In the genomic region with DNA sequence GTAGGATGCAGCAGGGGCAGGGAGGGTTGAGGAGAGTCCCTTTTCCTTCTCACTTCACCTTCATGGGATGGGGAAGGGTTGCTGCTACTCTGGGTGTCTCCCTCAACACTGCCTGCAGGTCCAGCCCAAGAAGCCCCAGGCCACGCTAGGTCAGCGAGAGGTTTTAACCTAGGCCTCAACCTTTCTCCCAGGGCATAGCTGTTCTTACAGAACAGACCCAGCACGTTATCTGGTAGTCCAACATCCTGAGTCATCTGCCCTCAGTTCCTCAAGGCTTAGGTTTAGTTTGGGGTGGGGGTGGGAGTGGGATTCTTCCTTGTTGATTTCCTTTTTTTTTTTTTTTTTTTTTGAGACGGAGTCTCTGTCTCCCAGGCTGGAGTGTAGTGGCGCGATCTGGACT, we compare ENCODE assay signal across 23 cellular contexts. TPM values are rescaled to one million over a fixed set of nuclear protein-coding genes. Genes with fewer than 3 reads are reported as not detected.
A peak's percentile ranks its signal among the peaks of the same experiment; 100 is the strongest.
DNase-seq lines count a peak whose midpoint lies in the region; ATAC-seq and TF ChIP-seq lines count a peak whose summit lies in the region.
"Had no signal": no experiment of that assay in that cellular context is flagged by ENCODE, and none has a peak within 500 bp of the region (broad histone marks: within the 10 kb centered on the region; RNA-seq: fewer than 3 reads in every experiment).

No MANE protein-coding gene starts in this region.

- H3K4me1 ChIP-seq in naive thymus-derived CD4-positive, alpha-beta T cell (ENCODE audit: control insufficient read depth in 2 of 2, insufficient read depth in 2 of 2, low read length in 2 of 2) = peaks cover 12 to 15% of the 10 kb centered on the region in 2 donors

- peak overlapping the region; percentile 39 for H3K27ac Mint-ChIP-seq in CD4-positive, alpha-beta T cell
- peak overlapping the region; percentile 91 for H3K27ac Mint-ChIP-seq in central memory CD8-positive, alpha-beta T cell (ENCODE audit: low read depth)
- H3K27ac Mint-ChIP-seq in naive thymus-derived CD4-positive, alpha-beta T cell = peak overlapping the region in 6 of 9 donors; percentile 39 to 89 (median 58)
- H3K27ac Mint-ChIP-seq: activated naive CD8-positive, alpha-beta T cell treated with anti-CD3 and anti-CD28 coated beads, Interleukin-2, amount 10 ng/mL, durations not matched to agents 7 days and 5 days had no signal

- ATAC-seq in CD4-positive, alpha-beta T cell (ENCODE audit: poor library complexity) = no peak
- ATAC-seq in central memory CD8-positive, alpha-beta T cell (replicated peaks; ENCODE audit: extremely low read depth, poor library complexity, severe bottlenecking) = no peak
- ATAC-seq in naive thymus-derived CD4-positive, alpha-beta T cell = no peak
- ATAC-seq in HG03108 (IDR thresholded peaks at IDR 0.05; ENCODE audit: unreplicated experiment) (no peak), GM18873 (IDR thresholded peaks at IDR 0.05; ENCODE audit: low FRiP score, unreplicated experiment) (no peak)
- ATAC-seq: activated CD8-positive, alpha-beta memory T cell treated with anti-CD3 and anti-CD28 coated beads, Interleukin-2, amount 10 ng/mL, durations not matched to agents 7 days and 5 days; esophagus mucosa; foreskin keratinocyte; heart right ventricle; left lung; Panc1 had no signal

- intact Hi-C loops in CD4-positive, alpha-beta T cell (cut with DNase I, micrococcal nuclease) = no loop called here
- intact Hi-C loops in naive thymus-derived CD4-positive, alpha-beta T cell (cut with micrococcal nuclease) = no loop called here

- no peaks in the 10 kb centered on the region for H3K27me3 Mint-ChIP-seq in CD4-positive, alpha-beta T cell
- H3K27me3 Mint-ChIP-seq in central memory CD8-positive, alpha-beta T cell = no peaks in the 10 kb centered on the region
- H3K27me3 Mint-ChIP-seq in naive thymus-derived CD4-positive, alpha-beta T cell = no peaks in the 10 kb centered on the region
- H3K27me3 Mint-ChIP-seq: activated CD8-positive, alpha-beta memory T cell treated with anti-CD3 and anti-CD28 coated beads, Interleukin-2, amount 10 ng/mL, durations not matched to agents 7 days and 5 days; activated naive CD8-positive, alpha-beta T cell treated with anti-CD3 and anti-CD28 coated beads, Interleukin-2, amount 10 ng/mL, durations not matched to agents 7 days and 5 days had no signal

- no peak for TF ChIP-seq CTCF in CD4-positive, alpha-beta T cell (IDR thresholded peaks at IDR 0.05)
- TF ChIP-seq CTCF in GM10266 (IDR thresholded peaks at IDR 0.05; ENCODE audit: control insufficient read depth, insufficient read depth, low read depth, missing control alignments) = no peak

- H3K4me3 ChIP-seq in H7 (ENCODE audit: insufficient read depth, low read depth, low read length) = no peak overlapping the region
- no peak overlapping the region for H3K4me3 ChIP-seq in naive thymus-derived CD4-positive, alpha-beta T cell (ENCODE audit: low read length)
- H3K4me3 ChIP-seq: heart right ventricle, left lung, testis had no signal

- no peaks in the 10 kb centered on the region for H3K9me3 Mint-ChIP-seq in CD4-positive, alpha-beta T cell
- H3K9me3 Mint-ChIP-seq in central memory CD8-positive, alpha-beta T cell = no peaks in the 10 kb centered on the region
- no peaks in the 10 kb centered on the region for H3K9me3 Mint-ChIP-seq in naive thymus-derived CD4-positive, alpha-beta T cell
- H3K9me3 Mint-ChIP-seq: activated naive CD8-positive, alpha-beta T cell treated with anti-CD3 and anti-CD28 coated beads, Interleukin-2, amount 10 ng/mL, durations not matched to agents 7 days and 5 days; CD14-positive monocyte; nephron had no signal

- H3K9me3 ChIP-seq in CD4-positive, alpha-beta T cell (ENCODE audit: control insufficient read depth, low read length) = no peaks in the 10 kb centered on the region
- no peaks in the 10 kb centered on the region for H3K9me3 ChIP-seq in naive thymus-derived CD4-positive, alpha-beta T cell (ENCODE audit: control insufficient read depth in 2 of 3, low read length in 3 of 3)
- H3K9me3 ChIP-seq: heart right ventricle, left lung, testis had no signal

- POLR2A ChIA-PET in CD4-positive, alpha-beta T cell (lab: Charles Lee) = interaction anchor here (0.6 to 1.8 kb wide), 4 partner anchors 16 to 44 kb away, joined by 3 to 13 read pairs (median 4); partner anchors contain the start of genes DLK2 and TJAP1
- POLR2A ChIA-PET in naive thymus-derived CD4-positive, alpha-beta T cell (lab: Charles Lee) = interaction anchor here (0.6 to 1.6 kb wide), 5 partner anchors 17 to 159 kb away, joined by 3 to 8 read pairs (median 3); partner anchors contain the start of genes ABCC10 and DLK2

- no peak overlapping the region for H3K27ac ChIP-seq in CD4-positive, alpha-beta T cell (ENCODE audit: low read depth, low read length)
- peak overlapping the region; percentile 3 for H3K27ac ChIP-seq in naive thymus-derived CD4-positive, alpha-beta T cell (ENCODE audit: low read depth, low read length)
- H3K27ac ChIP-seq: foreskin keratinocyte, left lung, testis had no signal

- H3K36me3 ChIP-seq in H7 (replicated peaks; ENCODE audit: control insufficient read depth, insufficient read depth, low read length) = peaks cover 13% of the 10 kb centered on the region
- peaks cover 0 to 39% (median 4%) of the 10 kb centered on the region in 3 experiments for H3K36me3 ChIP-seq in naive thymus-derived CD4-positive, alpha-beta T cell (ENCODE audit: control insufficient read depth in 2 of 3, insufficient read depth in 3 of 3, low read length in 3 of 3)

- H3K4me3 Mint-ChIP-seq in CD4-positive, alpha-beta T cell = no peak overlapping the region
- H3K4me3 Mint-ChIP-seq in central memory CD8-positive, alpha-beta T cell = no peak overlapping the region
- H3K4me3 Mint-ChIP-seq in naive thymus-derived CD4-positive, alpha-beta T cell = peak overlapping the region in 5 of 10 donors; percentile 17 to 47 (median 22)
- H3K4me3 Mint-ChIP-seq: activated CD8-positive, alpha-beta memory T cell treated with anti-CD3 and anti-CD28 coated beads, Interleukin-2, amount 10 ng/mL, durations not matched to agents 7 days and 5 days; activated naive CD8-positive, alpha-beta T cell treated with anti-CD3 and anti-CD28 coated beads, Interleukin-2, amount 10 ng/mL, durations not matched to agents 7 days and 5 days; CD14-positive monocyte; nephron had no signal

- CTCF ChIA-PET in CD4-positive, alpha-beta T cell (lab: Charles Lee) = interaction anchor here (0.5 to 2.4 kb wide), 4 partner anchors 12 to 231 kb away, joined by 3 to 6 read pairs (median 4); no protein-coding TSS in a partner anchor
- CTCF ChIA-PET in naive thymus-derived CD4-positive, alpha-beta T cell (lab: Charles Lee) = interaction anchor here (1.2 to 1.7 kb wide), 4 partner anchors 13 to 232 kb away, joined by 3 to 8 read pairs (median 4); no protein-coding TSS in a partner anchor

- H3K36me3 Mint-ChIP-seq in CD4-positive, alpha-beta T cell (ENCODE audit: low read depth) = peaks cover 34% of the 10 kb centered on the region
- peaks cover 7% of the 10 kb centered on the region for H3K36me3 Mint-ChIP-seq in central memory CD8-positive, alpha-beta T cell (ENCODE audit: insufficient read depth)
- peaks cover 0 to 9% (median 0%) of the 10 kb centered on the region in 5 donors for H3K36me3 Mint-ChIP-seq in naive thymus-derived CD4-positive, alpha-beta T cell
- H3K36me3 Mint-ChIP-seq: activated CD8-positive, alpha-beta memory T cell treated with anti-CD3 and anti-CD28 coated beads, Interleukin-2, amount 10 ng/mL, durations not matched to agents 7 days and 5 days had no signal

- H3K27me3 ChIP-seq in CD4-positive, alpha-beta T cell (ENCODE audit: control insufficient read depth, insufficient read depth, low read length) = no peaks in the 10 kb centered on the region
- H3K27me3 ChIP-seq in H7 (ENCODE audit: control insufficient read depth, insufficient read depth, low read length) = no peaks in the 10 kb centered on the region
- no peaks in the 10 kb centered on the region for H3K27me3 ChIP-seq in naive thymus-derived CD4-positive, alpha-beta T cell (ENCODE audit: control insufficient read depth in 2 of 2, insufficient read depth in 2 of 2, low read length in 2 of 2)
- H3K27me3 ChIP-seq: foreskin keratinocyte, heart right ventricle, left lung, testis had no signal

- H3K4me1 Mint-ChIP-seq in CD4-positive, alpha-beta T cell (ENCODE audit: low read depth) = peaks cover 40% of the 10 kb centered on the region
- peaks cover 38% of the 10 kb centered on the region for H3K4me1 Mint-ChIP-seq in central memory CD8-positive, alpha-beta T cell
- H3K4me1 Mint-ChIP-seq in naive thymus-derived CD4-positive, alpha-beta T cell = peaks cover 15 to 44% (median 31%) of the 10 kb centered on the region in 7 donors

- no peak for DNase-seq in CD4-positive, alpha-beta T cell
- DNase-seq in H7 (peak; percentile 18), GM10266 (ENCODE audit: extremely low spot score) (no peak)
- no peak for DNase-seq in central memory CD8-positive, alpha-beta T cell (ENCODE audit: low spot score in 2 of 2)
- DNase-seq in naive thymus-derived CD4-positive, alpha-beta T cell = no peak
- DNase-seq: activated CD4-positive, alpha-beta T cell treated with anti-CD3 and anti-CD28 coated beads for 4 hours; activated CD8-positive, alpha-beta memory T cell treated with anti-CD3 and anti-CD28 coated beads, Interleukin-2, amount 10 ng/mL, durations not matched to agents 7 days and 5 days; activated naive CD8-positive, alpha-beta T cell treated with anti-CD3 and anti-CD28 coated beads, Interleukin-2, amount 10 ng/mL, durations not matched to agents 7 days and 5 days; effector CD8-positive, alpha-beta T cell; heart right ventricle; KBM-7; left lung; NCI-H146; NCI-H524; SIG-M5; testis had no signal

RNA-seq across cellular contexts. Expression of gene LRRC73, which starts 15.8 kb away (rescaled TPM):
- under 1 TPM; 0.45 to 0.52 TPM for total RNA-seq in CD4-positive, alpha-beta T cell
- total RNA-seq in H7 (2014; rRNA removed; shearing (Covaris generic)) = 0.26 TPM in 1 of 2 replicates, not detected in the other
- total RNA-seq in naive thymus-derived CD4-positive, alpha-beta T cell = under 1 TPM; 0.22 to 0.84 (median 0.46) TPM
- not detected for polyA plus RNA-seq in naive thymus-derived CD4-positive, alpha-beta T cell
- polyA plus RNA-seq: CD14-positive monocyte had no signal

RNA-seq across cellular contexts. Expression of gene TJAP1, which starts 17.0 kb away (rescaled TPM):
- 10 to 100 TPM; 23.6 to 24.4 TPM for total RNA-seq in CD4-positive, alpha-beta T cell
- 25.3 and 25.5 TPM in 2 replicates for total RNA-seq in H7 (2014; rRNA removed; shearing (Covaris generic))
- 10 to 100 TPM; 29.2 to 55.2 (median 33.5) TPM for total RNA-seq in naive thymus-derived CD4-positive, alpha-beta T cell
- polyA plus RNA-seq in naive thymus-derived CD4-positive, alpha-beta T cell = 10 to 100 TPM in 1 of 2 donors, 1 to 10 TPM in 1; 8.2 to 10.9 TPM

RNA-seq across cellular contexts. Expression of gene YIPF3, which starts 22.4 kb away (rescaled TPM):
- total RNA-seq in CD4-positive, alpha-beta T cell = 10 to 100 TPM; 36.5 to 37.9 TPM
- 92.9 and 102 TPM in 2 replicates for total RNA-seq in H7 (2014; rRNA removed; shearing (Covaris generic))
- total RNA-seq in naive thymus-derived CD4-positive, alpha-beta T cell = 10 to 100 TPM; 54.4 to 75.9 (median 67.3) TPM
- 10 to 100 TPM; 68.3 to 74.5 TPM for polyA plus RNA-seq in naive thymus-derived CD4-positive, alpha-beta T cell

RNA-seq across cellular contexts. Expression of gene POLR1C, which starts 22.6 kb away (rescaled TPM):
- 10 to 100 TPM; 46.6 to 47.8 TPM for total RNA-seq in CD4-positive, alpha-beta T cell
- 40.3 and 40.8 TPM in 2 replicates for total RNA-seq in H7 (2014; rRNA removed; shearing (Covaris generic))
- total RNA-seq in naive thymus-derived CD4-positive, alpha-beta T cell = 10 to 100 TPM; 36.3 to 61.1 (median 40.9) TPM
- 10 to 100 TPM; 13.1 to 29.2 TPM for polyA plus RNA-seq in naive thymus-derived CD4-positive, alpha-beta T cell

RNA-seq across cellular contexts. Expression of gene DLK2, which starts 39.0 kb away (rescaled TPM):
- under 1 TPM; 0.19 to 0.36 TPM for total RNA-seq in CD4-positive, alpha-beta T cell
- 0.33 and 0.42 TPM in 2 replicates for total RNA-seq in H7 (2014; rRNA removed; shearing (Covaris generic))
- total RNA-seq in naive thymus-derived CD4-positive, alpha-beta T cell = 1 to 10 TPM in 1 of 5 experiments, under 1 TPM in 4; 0.30 to 1.6 (median 0.53) TPM
- 1 to 10 TPM in 1 of 2 donors, under 1 TPM in 1; 0.74 to 1.0 TPM for polyA plus RNA-seq in naive thymus-derived CD4-positive, alpha-beta T cell
- total RNA-seq: activated CD8-positive, alpha-beta memory T cell treated with anti-CD3 and anti-CD28 coated beads, Interleukin-2, amount 10 ng/mL, durations not matched to agents 7 days and 5 days had no signal
- polyA plus RNA-seq: CD14-positive monocyte had no signal

Comparison
In these comparisons a context has a peak if more than half of its experiments do, and no peak if none do; other contexts are left out.
1. H3K27ac Mint-ChIP-seq: peak in every context shown above with its lines; median percentile 91 in central memory CD8-positive, alpha-beta T cell; 58 in naive thymus-derived CD4-positive, alpha-beta T cell; 39 in CD4-positive, alpha-beta T cell.